In genomic region chr14:105700622-105701288, GRCh38 we compare ENCODE assay signal across 12 cellular contexts.
A peak's percentile ranks its signal among the peaks of the same experiment; 100 is the strongest.
DNase-seq lines count a peak whose midpoint lies in the region; ATAC-seq and TF ChIP-seq lines count a peak whose summit lies in the region.
"Had no signal": no experiment of that assay in that cellular context is flagged by ENCODE, and none has a peak within 500 bp of the region (broad histone marks: within the 10 kb centered on the region; RNA-seq: fewer than 3 reads in every experiment).

No MANE protein-coding gene starts in this region.

- no peak overlapping the region for H2AFZ ChIP-seq in mammary epithelial cell (ENCODE audit: low read depth, low read length)
- H2AFZ ChIP-seq: GM23338 had no signal

- intact Hi-C loops in MCF 10A (cut with micrococcal nuclease): no loop called here
- intact Hi-C loops in mammary epithelial cell (cut with micrococcal nuclease): no loop called here
- intact Hi-C loops in upper lobe of right lung (cut with DNase I): loop anchor here (10.0 kb wide), 1 partner anchor 116 kb away; no protein-coding TSS in a partner anchor
- intact Hi-C loops in A673 (cut with micrococcal nuclease; ENCODE audit: unreplicated experiment): no loop called here

- H3K36me3 Mint-ChIP-seq in MCF 10A (ENCODE audit: insufficient read depth, unreplicated experiment): peaks cover 7% of the 10 kb centered on the region

- H3K27ac ChIP-seq in mammary epithelial cell (ENCODE audit: insufficient read depth, low read depth, low read length) (no peak overlapping the region), Peyer's patch (peak overlapping the region in 2 of 4 donors; percentile 38 to 79), upper lobe of right lung (no peak overlapping the region), A673 (ENCODE audit: low read depth, low read length, poor library complexity, severe bottlenecking) (no peak overlapping the region)
- H3K27ac ChIP-seq: epithelial cell of prostate, SJSA1 had no signal

- no peak overlapping the region for H3K9ac ChIP-seq in mammary epithelial cell (ENCODE audit: insufficient read depth, low read length)

- TF ChIP-seq POLR2A in Peyer's patch (IDR thresholded peaks at IDR 0.05): no peak

- H3K4me1 ChIP-seq in mammary epithelial cell (ENCODE audit: insufficient read depth, low read length) (no peaks in the 10 kb centered on the region), Peyer's patch (no peaks in the 10 kb centered on the region), upper lobe of right lung (no peaks in the 10 kb centered on the region), A673 (ENCODE audit: insufficient read depth, low read length, poor library complexity, severe bottlenecking) (no peaks in the 10 kb centered on the region)
- H3K4me1 ChIP-seq: SJSA1 had no signal

- peaks cover 27% of the 10 kb centered on the region for H3K9me3 Mint-ChIP-seq in MCF 10A (ENCODE audit: unreplicated experiment)

- no peak overlapping the region for H3K4me3 Mint-ChIP-seq in MCF 10A (ENCODE audit: unreplicated experiment)
- H3K4me3 Mint-ChIP-seq: GM23338 had no signal

- dilution Hi-C loops in mammary epithelial cell (cut with HindIII; ENCODE audit: low sequenced_read_pairs): no loop called here

- TF ChIP-seq CTCF in MCF 10A (IDR thresholded peaks at IDR 0.05; ENCODE audit: unreplicated experiment): no peak
- no peak for TF ChIP-seq CTCF in mammary epithelial cell (conservative IDR thresholded peaks at IDR 0.05 in 1 of 2, IDR thresholded peaks at IDR 0.05 in 1 of 2; ENCODE audit: extremely low read depth in 1 of 2, insufficient read depth in 1 of 2, low read depth in 1 of 2, low read length in 2 of 2)
- no peak for TF ChIP-seq CTCF in Peyer's patch (IDR thresholded peaks at IDR 0.05)
- TF ChIP-seq CTCF in upper lobe of right lung (IDR thresholded peaks at IDR 0.05): no peak
- TF ChIP-seq CTCF in A673 (conservative IDR thresholded peaks at IDR 0.05; ENCODE audit: low read depth, low read length): no peak

- H3K4me3 ChIP-seq in mammary epithelial cell (replicated peaks in 1 of 3; ENCODE audit: insufficient read depth in 1 of 3, low read depth in 2 of 3, low read length in 3 of 3) (no peak overlapping the region), Peyer's patch (no peak overlapping the region), upper lobe of right lung (no peak overlapping the region), A673 (ENCODE audit: low read depth, low read length, poor library complexity, severe bottlenecking) (no peak overlapping the region)
- H3K4me3 ChIP-seq: GM23338, SJSA1 had no signal

- no peaks in the 10 kb centered on the region for H4K20me1 ChIP-seq in mammary epithelial cell (ENCODE audit: insufficient read depth, low read length)

- BruUV-seq in MCF 10A (replicated peaks; lab: Mats Ljungman, UMichigan) (no TSS peak), mammary epithelial cell (replicated peaks; lab: Mats Ljungman, UMichigan) (no TSS peak), A673 (replicated peaks; lab: Mats Ljungman, UMichigan) (no TSS peak)

- H3K4me1 Mint-ChIP-seq in MCF 10A (ENCODE audit: insufficient read depth, unreplicated experiment): peaks cover 8% of the 10 kb centered on the region
- H3K4me1 Mint-ChIP-seq: GM23338 had no signal

- H3K36me3 ChIP-seq in mammary epithelial cell (ENCODE audit: insufficient read depth, low read length) (no peaks in the 10 kb centered on the region), Peyer's patch (no peaks in the 10 kb centered on the region), upper lobe of right lung (no peaks in the 10 kb centered on the region), A673 (ENCODE audit: insufficient read depth, low read length, poor library complexity, severe bottlenecking) (no peaks in the 10 kb centered on the region)
- H3K36me3 ChIP-seq: SJSA1 had no signal

- peaks cover 10% of the 10 kb centered on the region for H3K9me3 ChIP-seq in mammary epithelial cell (replicated peaks; ENCODE audit: insufficient read depth, low read length)
- no peaks in the 10 kb centered on the region for H3K9me3 ChIP-seq in Peyer's patch
- H3K9me3 ChIP-seq in upper lobe of right lung: no peaks in the 10 kb centered on the region
- no peaks in the 10 kb centered on the region for H3K9me3 ChIP-seq in A673 (ENCODE audit: low read depth, low read length, poor library complexity, severe bottlenecking)
- H3K9me3 ChIP-seq: SJSA1 had no signal

- no peak overlapping the region for H3K4me2 ChIP-seq in mammary epithelial cell (ENCODE audit: insufficient read depth, low read depth, low read length)
- H3K4me2 ChIP-seq: GM23338 had no signal

- peak overlapping the region; percentile 76 for H3K27ac Mint-ChIP-seq in MCF 10A (ENCODE audit: low read depth, unreplicated experiment)
- H3K27ac Mint-ChIP-seq: GM23338 had no signal

- ATAC-seq in HG02642 (IDR thresholded peaks at IDR 0.05; ENCODE audit: poor library complexity, unreplicated experiment) (peak; percentile 33), upper lobe of right lung (no peak), SK-N-SH treated with all-trans-retinoic acid at 6 μM for 48 hours (no peak)
- ATAC-seq: GM23338 had no signal

- H3K27me3 ChIP-seq in mammary epithelial cell (ENCODE audit: insufficient read depth, low read length) (no peaks in the 10 kb centered on the region), Peyer's patch (no peaks in the 10 kb centered on the region), upper lobe of right lung (no peaks in the 10 kb centered on the region), A673 (replicated peaks; ENCODE audit: insufficient read depth, low read depth, low read length, poor library complexity) (no peaks in the 10 kb centered on the region)
- H3K27me3 ChIP-seq: SJSA1 had no signal

- H3K27me3 Mint-ChIP-seq in MCF 10A (ENCODE audit: insufficient read depth, unreplicated experiment): peaks cover 1% of the 10 kb centered on the region

- WGBS in mammary epithelial cell (ENCODE audit: low coverage, missing lambda C conversion rate): 39% methylated on average over 5 of the region's 7 CpGs

- in situ Hi-C loops in mammary epithelial cell (cut with MboI; ENCODE audit: low sequenced_read_pairs in 2 of 2): no loop called here

- POLR2A ChIA-PET in MCF 10A (lab: Yijun Ruan, JAX) (no interaction called here), A673 (lab: Charles Lee; ENCODE audit: low non-redundant PET) (no interaction called here)

- CTCF ChIA-PET in MCF 10A (lab: Yijun Ruan, JAX): no interaction called here
- CTCF ChIA-PET in mammary epithelial cell (lab: Charles Lee; ENCODE audit: low non-redundant PET): no interaction called here
- CTCF ChIA-PET in A673 (lab: Charles Lee): no interaction called here

- DNase-seq in MCF 10A (ENCODE audit: unreplicated experiment) (peak; percentile 36), mammary epithelial cell (no peak), Peyer's patch (peak in 2 of 3 donors; percentile 63 to 70), upper lobe of right lung (peak; percentile 18), A673 (ENCODE audit: low spot score) (no peak)
- DNase-seq in stimulated activated naive CD4-positive, alpha-beta T cell treated with Interleukin-2 at 50 U/mL for 16 hours (lab: John Stamatoyannopoulos, UW): no peak
- DNase-seq: activated effector memory CD4-positive, alpha-beta T cell treated with anti-CD3 and anti-CD28 coated beads, Interleukin-2, amount 50 U/mL, for 16 hours had no signal

- H3K79me2 ChIP-seq in mammary epithelial cell (ENCODE audit: insufficient read depth, low read length): no peaks in the 10 kb centered on the region

TF ChIP-seq in SK-N-SH treated with all-trans-retinoic acid at 6 μM for 48 hours, 23 proteins besides CTCF, POLR2A, EP300 and RAD21:
- TF ChIP-seq ZFP30 (CRISPR knock-in tag; IDR thresholded peaks at IDR 0.05) (no peak), ISL1 (CRISPR knock-in tag; IDR thresholded peaks at IDR 0.05) (no peak)
TF ChIP-seq in SK-N-SH treated with all-trans-retinoic acid at 6 μM for 48 hours: peak in this region for 0.

Comparison
In these comparisons a context has a peak if more than half of its experiments do, and no peak if none do; other contexts are left out.
1. DNase-seq: peak in MCF 10A (single experiment), Peyer's patch (2 of 3) and upper lobe of right lung (single experiment); none in mammary epithelial cell (single experiment), A673 (single experiment) and stimulated activated naive CD4-positive, alpha-beta T cell treated with Interleukin-2 at 50 U/mL for 16 hours (single experiment).